10 cellular contexts compared by ENCODE assay signal in genomic region chr3:184568591-184568917, GRCh38. TPM values are rescaled to one million over a fixed set of nuclear protein-coding genes. Genes with fewer than 3 reads are reported as not detected.
A peak's percentile ranks its signal among the peaks of the same experiment; 100 is the strongest.
DNase-seq lines count a peak whose midpoint lies in the region; ATAC-seq and TF ChIP-seq lines count a peak whose summit lies in the region.
"Had no signal": no experiment of that assay in that cellular context is flagged by ENCODE, and none has a peak within 500 bp of the region (broad histone marks: within the 10 kb centered on the region; RNA-seq: fewer than 3 reads in every experiment).

No MANE protein-coding gene starts in this region.

- no peak for TF ChIP-seq CTCF in CD8-positive, alpha-beta T cell (IDR thresholded peaks at IDR 0.05)
- no peak for TF ChIP-seq CTCF in WERI-Rb-1 (IDR thresholded peaks at IDR 0.05; ENCODE audit: low read depth, low read length)
- no peak for TF ChIP-seq CTCF in glutamatergic neuron (IDR thresholded peaks at IDR 0.05; ENCODE audit: partially characterized antibody, unreplicated experiment)
- no peak for TF ChIP-seq CTCF in psoas muscle (IDR thresholded peaks at IDR 0.05)

- no peaks in the 10 kb centered on the region for H3K9me3 Mint-ChIP-seq in CD8-positive, alpha-beta T cell
- peaks cover 7% of the 10 kb centered on the region for H3K9me3 Mint-ChIP-seq in glutamatergic neuron (ENCODE audit: unreplicated experiment)

- no peak for DNase-seq in CD8-positive, alpha-beta T cell
- DNase-seq in WERI-Rb-1 (no peak), glutamatergic neuron (no peak), psoas muscle (no peak), glomerular visceral epithelial cell (ENCODE audit: extremely low spot score) (no peak)
- DNase-seq in effector CD8-positive, alpha-beta T cell (lab: John Stamatoyannopoulos, UW): no peak
- DNase-seq: activated CD8-positive, alpha-beta memory T cell treated with anti-CD3 and anti-CD28 coated beads, Interleukin-2, amount 10 ng/mL, durations not matched to agents 7 days and 5 days; kidney glomerular epithelial cell had no signal

- no peaks in the 10 kb centered on the region for H3K9me3 ChIP-seq in CD8-positive, alpha-beta T cell (ENCODE audit: low read length)
- no peaks in the 10 kb centered on the region for H3K9me3 ChIP-seq in WERI-Rb-1 (ENCODE audit: severe bottlenecking)
- no peaks in the 10 kb centered on the region for H3K9me3 ChIP-seq in psoas muscle

- no peaks in the 10 kb centered on the region for H3K36me3 ChIP-seq in CD8-positive, alpha-beta T cell (ENCODE audit: insufficient read depth, low read length)
- H3K36me3 ChIP-seq in WERI-Rb-1 (peaks cover 11% of the 10 kb centered on the region), psoas muscle (ENCODE audit: insufficient read depth in 1 of 2, low read depth in 1 of 2) (no peaks in the 10 kb centered on the region)

- peaks cover 7% of the 10 kb centered on the region for H3K4me1 Mint-ChIP-seq in CD8-positive, alpha-beta T cell (ENCODE audit: low read depth)
- peaks cover 16% of the 10 kb centered on the region for H3K4me1 Mint-ChIP-seq in glutamatergic neuron (ENCODE audit: low read depth, unreplicated experiment)

- intact Hi-C loops in CD8-positive, alpha-beta T cell (cut with DNase I, micrococcal nuclease): no loop called here
- intact Hi-C loops in psoas muscle (cut with DNase I): loop anchor here in 1 of 2 donors (5.0 kb wide), 1 partner anchor 89 kb away; no protein-coding TSS in a partner anchor

- H3K4me1 ChIP-seq in CD8-positive, alpha-beta T cell (ENCODE audit: insufficient read depth, low read length): peaks cover 5% of the 10 kb centered on the region
- H3K4me1 ChIP-seq in psoas muscle: no peaks in the 10 kb centered on the region

- H3K4me3 ChIP-seq in CD8-positive, alpha-beta T cell (ENCODE audit: low read depth, low read length): peak overlapping the region; percentile 37
- H3K4me3 ChIP-seq in WERI-Rb-1 (ENCODE audit: low read depth, low read length) (peak overlapping the region; percentile 46), psoas muscle (peak overlapping the region; percentile 66)

- peak overlapping the region; percentile 65 for H3K4me3 Mint-ChIP-seq in CD8-positive, alpha-beta T cell
- peak overlapping the region; percentile 79 for H3K4me3 Mint-ChIP-seq in glutamatergic neuron (ENCODE audit: unreplicated experiment)
- H3K4me3 Mint-ChIP-seq: activated CD8-positive, alpha-beta memory T cell treated with anti-CD3 and anti-CD28 coated beads, Interleukin-2, amount 10 ng/mL, durations not matched to agents 7 days and 5 days had no signal

- POLR2A ChIA-PET in CD8-positive, alpha-beta T cell (lab: Charles Lee): no interaction called here

- no peaks in the 10 kb centered on the region for H3K36me3 Mint-ChIP-seq in CD8-positive, alpha-beta T cell
- H3K36me3 Mint-ChIP-seq in glutamatergic neuron (ENCODE audit: unreplicated experiment): no peaks in the 10 kb centered on the region
- H3K36me3 Mint-ChIP-seq: activated CD8-positive, alpha-beta memory T cell treated with anti-CD3 and anti-CD28 coated beads, Interleukin-2, amount 10 ng/mL, durations not matched to agents 7 days and 5 days had no signal

- CTCF ChIA-PET in CD8-positive, alpha-beta T cell (lab: Charles Lee): interaction anchor here (1.9 kb wide), 1 partner anchor 209 kb away, joined by 10 read pairs; no protein-coding TSS in a partner anchor

- no peak overlapping the region for H3K27ac ChIP-seq in CD8-positive, alpha-beta T cell (ENCODE audit: low read depth, low read length)
- H3K27ac ChIP-seq in WERI-Rb-1 (peak overlapping the region; percentile 54; the same call in 1 of the 2 replicates), psoas muscle (no peak overlapping the region)

- 6 to 12% (median 10%) methylated on average over 8 to 15 of the region's 15 CpGs for WGBS in psoas muscle, 3 donors

- H3K27me3 ChIP-seq in CD8-positive, alpha-beta T cell (ENCODE audit: insufficient read depth, low read length): peaks cover 6% of the 10 kb centered on the region
- H3K27me3 ChIP-seq in WERI-Rb-1 (ENCODE audit: insufficient read depth, low read depth, severe bottlenecking): no peaks in the 10 kb centered on the region
- peaks cover 0 to 16% (median 4%) of the 10 kb centered on the region in 3 donors for H3K27me3 ChIP-seq in psoas muscle (ENCODE audit: insufficient read depth in 3 of 3, low read length in 2 of 3)

- no peak for ATAC-seq in CD8-positive, alpha-beta T cell
- ATAC-seq in psoas muscle (peak in 3 of 4 donors; percentile 6 to 10 (median 7)), GM21723 (IDR thresholded peaks at IDR 0.05; ENCODE audit: unreplicated experiment) (no peak), HG03469 (IDR thresholded peaks at IDR 0.05; ENCODE audit: unreplicated experiment) (no peak)

- H3K27me3 Mint-ChIP-seq in CD8-positive, alpha-beta T cell (ENCODE audit: low read depth): peaks cover 39% of the 10 kb centered on the region
- peaks cover 27% of the 10 kb centered on the region for H3K27me3 Mint-ChIP-seq in glutamatergic neuron (ENCODE audit: unreplicated experiment)

- H3K27ac Mint-ChIP-seq in CD8-positive, alpha-beta T cell: no peak overlapping the region
- no peak overlapping the region for H3K27ac Mint-ChIP-seq in glutamatergic neuron (ENCODE audit: unreplicated experiment)
- H3K27ac Mint-ChIP-seq: activated CD8-positive, alpha-beta memory T cell treated with anti-CD3 and anti-CD28 coated beads, Interleukin-2, amount 10 ng/mL, durations not matched to agents 7 days and 5 days had no signal

RNA-seq across cellular contexts. Expression of gene EPHB3, which starts 7.0 kb away (rescaled TPM):
- total RNA-seq in CD8-positive, alpha-beta T cell: not detected
- total RNA-seq in glutamatergic neuron (ENCODE audit: unreplicated experiment) (5.0 TPM), psoas muscle (1 to 10 TPM in 2 of 4 donors, under 1 TPM in 2; 0.34 to 1.6 (median 0.92) TPM)
- under 1 TPM; 0.08 to 0.69 (median 0.36) TPM for polyA plus RNA-seq in psoas muscle
- total RNA-seq: activated CD8-positive, alpha-beta memory T cell treated with anti-CD3 and anti-CD28 coated beads, Interleukin-2, amount 10 ng/mL, durations not matched to agents 7 days and 5 days had no signal

Comparison
In these comparisons a context has a peak if more than half of its experiments do, and no peak if none do; other contexts are left out.
1. ATAC-seq: peak in psoas muscle (3 of 4); none in CD8-positive, alpha-beta T cell (single experiment), GM21723 (single experiment) and HG03469 (single experiment).
2. Peak in every context shown above with its lines, with median percentiles within 50 percentile points of each other: H3K4me3 ChIP-seq.